ENCODE assay signal across 8 cellular contexts in the genomic region with DNA sequence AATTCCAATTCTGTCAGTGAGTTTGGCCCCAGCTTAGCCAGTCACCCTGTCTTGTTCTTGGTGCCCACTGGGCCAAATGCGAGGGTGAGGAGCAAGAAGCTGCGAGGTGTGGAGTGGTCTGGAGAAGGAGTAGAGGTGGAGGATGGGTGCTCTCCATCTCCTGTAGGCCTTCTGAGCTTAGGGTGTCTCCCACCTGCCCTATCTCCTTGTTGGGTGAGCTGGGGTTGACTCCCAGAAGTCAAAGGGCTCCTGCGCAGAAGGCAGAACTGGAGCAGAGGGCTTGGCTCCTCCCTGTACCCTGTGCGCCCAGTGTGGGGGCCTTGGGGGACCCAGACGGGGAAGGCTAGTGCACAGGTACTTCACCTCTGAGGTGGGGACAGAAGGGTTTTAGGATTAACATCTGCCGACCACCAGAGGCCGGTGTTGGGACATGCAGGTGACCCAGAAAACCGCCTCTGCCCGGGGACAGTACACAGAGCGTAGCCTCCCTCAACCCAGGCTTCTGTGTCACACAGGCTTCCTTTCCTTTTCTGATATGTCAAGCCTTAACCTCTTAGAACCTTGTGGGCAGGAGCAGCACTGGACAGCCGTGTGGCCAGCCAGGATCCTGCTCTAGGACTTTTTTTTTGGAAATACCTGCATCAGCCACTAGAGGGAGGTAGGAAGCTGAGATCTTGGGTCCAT. TPM values are rescaled to one million over a fixed set of nuclear protein-coding genes. Genes with fewer than 3 reads are reported as not detected.
DNase-seq lines count a peak whose midpoint lies in the region; ATAC-seq and TF ChIP-seq lines count a peak whose summit lies in the region.

No MANE protein-coding gene starts in this region.

- in situ Hi-C loops in brain microvascular endothelial cell (cut with HindIII; ENCODE audit: low pct_ligation_motif_present, low sequenced_read_pairs) = no loop called here

- H3K4me2 ChIP-seq in Loucy (ENCODE audit: low read depth, low read length, poor library complexity, severe bottlenecking) = peak overlapping the region; percentile 61

- no peaks in the 10 kb centered on the region for H3K36me3 ChIP-seq in CD4-positive, alpha-beta memory T cell (ENCODE audit: insufficient read depth, low read length)
- H3K36me3 ChIP-seq in Loucy (ENCODE audit: insufficient read depth, low read length) = no peaks in the 10 kb centered on the region
- no peaks in the 10 kb centered on the region for H3K36me3 ChIP-seq in brain microvascular endothelial cell (replicated peaks)

- TF ChIP-seq CTCF in Loucy (conservative IDR thresholded peaks at IDR 0.05; ENCODE audit: low read length) = peak; percentile 84
- peak; percentile 83 for TF ChIP-seq CTCF in brain microvascular endothelial cell (IDR thresholded peaks at IDR 0.05; ENCODE audit: low read depth, low read length, missing control alignments)

- no peaks in the 10 kb centered on the region for H4K20me1 ChIP-seq in Loucy (ENCODE audit: insufficient read depth, low read length, poor library complexity, severe bottlenecking)

- no peaks in the 10 kb centered on the region for H3K9me2 ChIP-seq in Loucy (replicated peaks; ENCODE audit: low read depth, low read length)

- no peak overlapping the region for H3K27ac Mint-ChIP-seq in CD4-positive, alpha-beta memory T cell

- peaks cover 0 to 1% of the 10 kb centered on the region in 2 donors for H3K27me3 Mint-ChIP-seq in CD4-positive, alpha-beta memory T cell

- H3K4me3 ChIP-seq in CD4-positive, alpha-beta memory T cell (ENCODE audit: low read length in 2 of 2) = no peak overlapping the region
- H3K4me3 ChIP-seq in Loucy (ENCODE audit: low read length, poor library complexity, severe bottlenecking) = peak overlapping the region; percentile 68
- peak overlapping the region; percentile 17 for H3K4me3 ChIP-seq in brain microvascular endothelial cell (ENCODE audit: low read depth, low read length)

- H3K4me3 Mint-ChIP-seq in CD4-positive, alpha-beta memory T cell = peak overlapping the region in 2 of 8 donors; percentile 57 to 60

- POLR2A ChIA-PET in CD4-positive, alpha-beta memory T cell (lab: Charles Lee; ENCODE audit: partially characterized antibody) = interaction anchor here (0.5 kb wide), 1 partner anchor 45 kb away, joined by 3 read pairs; no protein-coding TSS in a partner anchor

- H3K27ac ChIP-seq in CD4-positive, alpha-beta memory T cell (ENCODE audit: low read depth, low read length) = no peak overlapping the region
- no peak overlapping the region for H3K27ac ChIP-seq in brain microvascular endothelial cell

- H3K4me1 Mint-ChIP-seq in CD4-positive, alpha-beta memory T cell = peaks cover 8 to 15% (median 13%) of the 10 kb centered on the region in 4 donors

- ATAC-seq in GM19324 (IDR thresholded peaks at IDR 0.05; ENCODE audit: low FRiP score, unreplicated experiment) (peak; percentile 41), GM19397 (IDR thresholded peaks at IDR 0.05; ENCODE audit: unreplicated experiment) (no peak)

- no peaks in the 10 kb centered on the region for H3K9me3 Mint-ChIP-seq in CD4-positive, alpha-beta memory T cell

- intact Hi-C loops in CD4-positive, alpha-beta memory T cell (cut with micrococcal nuclease) = loop anchor here (1.0 to 10.0 kb wide), 5 partner anchors 30 to 358 kb away; partner anchors contain the start of gene RAD50

- H3K36me3 Mint-ChIP-seq in CD4-positive, alpha-beta memory T cell = no peaks in the 10 kb centered on the region

- CTCF ChIA-PET in CD4-positive, alpha-beta memory T cell (lab: Charles Lee; ENCODE audit: partially characterized antibody) = interaction anchor here (0.5 to 3.7 kb wide), 40 partner anchors 11 to 362 kb away, joined by 3 to 47 read pairs (median 4); partner anchors contain the start of genes GDF9, RAD50 and UQCRQ

- peaks cover 16% of the 10 kb centered on the region for H3K4me1 ChIP-seq in CD4-positive, alpha-beta memory T cell (ENCODE audit: insufficient read depth, low read length)
- H3K4me1 ChIP-seq in Loucy (ENCODE audit: insufficient read depth, low read length, poor library complexity, severe bottlenecking) = peaks cover 15% of the 10 kb centered on the region

- H3K9ac ChIP-seq in Loucy (ENCODE audit: low read depth, low read length, poor library complexity, severe bottlenecking) = peak overlapping the region; percentile 30

- H3K79me2 ChIP-seq in Loucy (ENCODE audit: insufficient read depth, low read length) = no peaks in the 10 kb centered on the region

- H2AFZ ChIP-seq in Loucy (ENCODE audit: low read length) = peak overlapping the region; percentile 87

- no peaks in the 10 kb centered on the region for H3F3A ChIP-seq in Loucy (ENCODE audit: low read depth)

- H3K9me3 ChIP-seq in CD4-positive, alpha-beta memory T cell (ENCODE audit: control insufficient read depth in 1 of 2, low read length in 2 of 2) = no peaks in the 10 kb centered on the region
- no peaks in the 10 kb centered on the region for H3K9me3 ChIP-seq in Loucy (ENCODE audit: insufficient read depth, low read depth, low read length)

- H3K27me3 ChIP-seq in CD4-positive, alpha-beta memory T cell (ENCODE audit: insufficient read depth, low read length) = no peaks in the 10 kb centered on the region
- no peaks in the 10 kb centered on the region for H3K27me3 ChIP-seq in Loucy (ENCODE audit: insufficient read depth, low read length, poor library complexity, severe bottlenecking)
- H3K27me3 ChIP-seq in brain microvascular endothelial cell (replicated peaks) = no peaks in the 10 kb centered on the region

- DNase-seq in CD4-positive, alpha-beta memory T cell = peak; percentile 43 to 63 (median 49)
- DNase-seq in SKM-1 treated with dmso at 0.1 percent for 144 hours (lab: John Stamatoyannopoulos, UW; ENCODE audit: unreplicated experiment) (peak; percentile 29), brain microvascular endothelial cell (peak; percentile 40), inferior parietal cortex (ENCODE audit: extremely low spot score) (peak; percentile 87)
- DNase-seq in stimulated activated CD4-positive, alpha-beta T cell treated with anti-CD3 and anti-CD28 coated beads, Interleukin-2, amount 100 ng/mL, for 4 hours (ENCODE audit: low read depth) = peak; percentile 12

RNA-seq across cellular contexts. Expression of gene IL5, which starts 16.9 kb away (rescaled TPM):
- not detected for total RNA-seq in CD4-positive, alpha-beta memory T cell
- not detected for polyA plus RNA-seq in CD4-positive, alpha-beta memory T cell

RNA-seq across cellular contexts. Expression of gene RAD50, which starts 30.3 kb away (rescaled TPM):
- 10 to 100 TPM; 33.3 to 35.0 TPM for total RNA-seq in CD4-positive, alpha-beta memory T cell
- polyA plus RNA-seq in CD4-positive, alpha-beta memory T cell = 10 to 100 TPM in 1 of 2 donors, 1 to 10 TPM in 1; 6.9 to 36.2 TPM

RNA-seq across cellular contexts. Expression of gene IRF1, which starts 35.9 kb away (rescaled TPM):
- total RNA-seq in CD4-positive, alpha-beta memory T cell = 100 to 1,000 TPM; 192 to 202 TPM
- polyA plus RNA-seq in CD4-positive, alpha-beta memory T cell = 100 to 1,000 TPM; 192 to 237 TPM

Comparison
In these comparisons a context has a peak if more than half of its experiments do, and no peak if none do; other contexts are left out.
1. DNase-seq: peak in every context shown above with its lines; median percentile 87 in inferior parietal cortex; 49 in CD4-positive, alpha-beta memory T cell; 40 in brain microvascular endothelial cell; 29 in SKM-1 treated with dmso at 0.1 percent for 144 hours; 12 in stimulated activated CD4-positive, alpha-beta T cell treated with anti-CD3 and anti-CD28 coated beads, Interleukin-2, amount 100 ng/mL, for 4 hours.
2. H3K4me3 ChIP-seq: peak in Loucy (single experiment) and brain microvascular endothelial cell (single experiment); none in CD4-positive, alpha-beta memory T cell (0 of 2).